In genomic region chr2:223537669-223538601, GRCh38 we compare ENCODE assay signal across 11 cellular contexts.
DNase-seq lines count a peak whose midpoint lies in the region; ATAC-seq lines count a peak whose summit lies in the region.
"Had no signal": no experiment of that assay in that cellular context is flagged by ENCODE, and none has a peak within 500 bp of the region (broad histone marks: within the 10 kb centered on the region; RNA-seq: fewer than 3 reads in every experiment).

No MANE protein-coding gene starts in this region.

- no peaks in the 10 kb centered on the region for H3K79me1 ChIP-seq in mesenchymal stem cell (replicated peaks; ENCODE audit: low read length, poor library complexity, severe bottlenecking)

- H2BK15ac ChIP-seq in mesenchymal stem cell (ENCODE audit: low read depth, poor library complexity, severe bottlenecking) = no peak overlapping the region

- peak overlapping the region; percentile 6 for H3K9ac ChIP-seq in mesenchymal stem cell (ENCODE audit: low read length)

- H3K27ac ChIP-seq in mesenchymal stem cell (ENCODE audit: low read length, poor library complexity, severe bottlenecking) = peak overlapping the region; percentile 17
- H3K27ac ChIP-seq: spleen had no signal

- no peaks in the 10 kb centered on the region for H3K36me3 ChIP-seq in mesenchymal stem cell (ENCODE audit: control insufficient read depth in 1 of 2, insufficient read depth in 2 of 2, low read depth in 1 of 2, low read length in 2 of 2)
- H3K36me3 ChIP-seq: spleen had no signal

- H2BK5ac ChIP-seq in mesenchymal stem cell (ENCODE audit: low read depth, low read length, poor library complexity, severe bottlenecking) = no peak overlapping the region

- H3K4ac ChIP-seq in mesenchymal stem cell (ENCODE audit: low read depth in 1 of 2, low read length in 2 of 2) = peak overlapping the region; percentile 73 to 94

- peak overlapping the region; percentile 29 for H2AK5ac ChIP-seq in mesenchymal stem cell (ENCODE audit: low read length, severe bottlenecking)

- ATAC-seq in HG02981 (IDR thresholded peaks at IDR 0.05; ENCODE audit: unreplicated experiment) = no peak
- no peak for ATAC-seq in HG02870 (IDR thresholded peaks at IDR 0.05; ENCODE audit: unreplicated experiment)

- no peak overlapping the region for H2BK120ac ChIP-seq in mesenchymal stem cell (ENCODE audit: low read depth, low read length)

- H2BK12ac ChIP-seq in mesenchymal stem cell (ENCODE audit: low read length in 2 of 2) = peak overlapping the region; percentile 22 to 89

- no peaks in the 10 kb centered on the region for H3K27me3 ChIP-seq in mesenchymal stem cell (ENCODE audit: control insufficient read depth in 1 of 2, insufficient read depth in 1 of 2, low read length in 2 of 2)

- peak; percentile 56 for DNase-seq in DMS53 treated with DMSO at 0.1 percent for 48 hours (lab: John Stamatoyannopoulos, UW; ENCODE audit: unreplicated experiment)
- peak; percentile 61 for DNase-seq in NCI-H146 treated with DMSO at 0.1 percent for 48 hours (lab: John Stamatoyannopoulos, UW; ENCODE audit: unreplicated experiment)
- peak; percentile 68 for DNase-seq in astrocyte of the hippocampus (ENCODE audit: low read depth, low spot score)
- DNase-seq in mesenchymal stem cell = peak; percentile 67
- DNase-seq in KG1 (lab: John Stamatoyannopoulos, UW) = no peak
- no peak for DNase-seq in ecto neural progenitor cell (ENCODE audit: low spot score)
- DNase-seq: DND-41, NCI-H526 treated with DMSO at 0.1 percent for 48 hours, spleen had no signal

- no peak overlapping the region for H3K4me2 ChIP-seq in mesenchymal stem cell (ENCODE audit: low read length, poor library complexity, severe bottlenecking)

- no peak overlapping the region for H4K8ac ChIP-seq in mesenchymal stem cell (ENCODE audit: low read length)

- 57% methylated on average over 4 of the region's 5 CpGs for WGBS in mesenchymal stem cell

- H3K14ac ChIP-seq in mesenchymal stem cell (ENCODE audit: low read length in 2 of 2) = no peak overlapping the region

- no peak overlapping the region for H2AFZ ChIP-seq in mesenchymal stem cell (ENCODE audit: low read depth, low read length)

- peaks cover 4% of the 10 kb centered on the region for H3K4me1 ChIP-seq in mesenchymal stem cell (ENCODE audit: control insufficient read depth, insufficient read depth, low read depth, low read length)
- H3K4me1 ChIP-seq: spleen had no signal

- H4K91ac ChIP-seq in mesenchymal stem cell (ENCODE audit: low read length) = no peak overlapping the region

- H3K18ac ChIP-seq in mesenchymal stem cell (ENCODE audit: low read depth in 1 of 2, low read length in 2 of 2) = peak overlapping the region; percentile 14 to 93

- H3K23ac ChIP-seq in mesenchymal stem cell (ENCODE audit: low read length in 2 of 2) = no peak overlapping the region

- no peak overlapping the region for H3K4me3 ChIP-seq in mesenchymal stem cell (ENCODE audit: insufficient read depth in 1 of 2, low read depth in 1 of 2, low read length in 2 of 2)
- H3K4me3 ChIP-seq: spleen had no signal

- H3K9me3 ChIP-seq in mesenchymal stem cell (ENCODE audit: control insufficient read depth, low read length) = no peaks in the 10 kb centered on the region
- H3K9me3 ChIP-seq: spleen had no signal

Comparison
In these comparisons a context has a peak if more than half of its experiments do, and no peak if none do; other contexts are left out.
1. DNase-seq: peak in DMS53 treated with DMSO at 0.1 percent for 48 hours (single experiment), NCI-H146 treated with DMSO at 0.1 percent for 48 hours (single experiment), astrocyte of the hippocampus (single experiment) and mesenchymal stem cell (single experiment); none in KG1 (single experiment) and ecto neural progenitor cell (single experiment).